Comparison of ENCODE assay signal across 8 cellular contexts in genomic region chr16:57244767-57245471, GRCh38. TPM values are rescaled to one million over a fixed set of nuclear protein-coding genes. Genes with fewer than 3 reads are reported as not detected.
DNase-seq lines count a peak whose midpoint lies in the region; ATAC-seq and TF ChIP-seq lines count a peak whose summit lies in the region.

ARL2BP (plus strand) TSS chr16:57245259; CDS start chr16:57245368, 109 bp downstream.

- H3K27me3 ChIP-seq in spleen (replicated peaks in 1 of 7), result no peaks in the 10 kb centered on the region

- POLR2A ChIA-PET in activated B cell treated with CpG ODN at 0.5 μM for 24 hours (lab: Charles Lee), result interaction anchor here (0.9 to 2.8 kb wide), 8 partner anchors 9 to 293 kb away, joined by 3 to 21 read pairs (median 4); partner anchors contain the start of genes PSME3IP1 and RSPRY1

- TF ChIP-seq POLR2A in spleen (IDR thresholded peaks at IDR 0.05), result peak in 1 of 3 donors; percentile 40

- H3K36me3 ChIP-seq in spleen, result peaks cover 0 to 45% (median 19%) of the 10 kb centered on the region in 6 donors

- CTCF ChIA-PET in activated B cell treated with CpG ODN at 0.5 μM for 24 hours (lab: Charles Lee), result interaction anchor here (1.1 kb wide), 1 partner anchor 169 kb away, joined by 3 read pairs; no protein-coding TSS in a partner anchor

- no peaks in the 10 kb centered on the region for H3K27me3 Mint-ChIP-seq in activated B cell treated with CpG ODN at 0.5 μM for 24 hours
- H3K27me3 Mint-ChIP-seq in immature natural killer cell (ENCODE audit: low read depth in 3 of 3), result peaks cover 1 to 9% (median 4%) of the 10 kb centered on the region in 3 donors

- peaks cover 11 to 43% (median 31%) of the 10 kb centered on the region in 6 donors for H3K4me1 ChIP-seq in spleen

- no peaks in the 10 kb centered on the region for H3K9me3 Mint-ChIP-seq in activated B cell treated with CpG ODN at 0.5 μM for 24 hours
- no peaks in the 10 kb centered on the region for H3K9me3 Mint-ChIP-seq in immature natural killer cell

- intact Hi-C loops in activated B cell treated with CpG ODN at 0.5 μM for 24 hours (cut with micrococcal nuclease) (loop anchor here (1.0 to 5.0 kb wide), 8 partner anchors 10 to 513 kb away; partner anchors contain the start of genes CPNE2, KATNB1, NUP93 and PLLP), spleen (cut with DNase I; ENCODE audit: low total_unique reads) (no loop called here)

- ATAC-seq in GM18907 (IDR thresholded peaks at IDR 0.05; ENCODE audit: unreplicated experiment) (peak; percentile 94), HG03159 (IDR thresholded peaks at IDR 0.05; ENCODE audit: unreplicated experiment) (peak; percentile 93), activated B cell treated with CpG ODN at 0.5 μM for 24 hours (ENCODE audit: low read depth) (peak; percentile 95)

- WGBS in spleen, 5 donors, result 0 to 1% (median 0%) methylated on average over 25 to 77 of the region's 77 CpGs

- peaks cover 29% of the 10 kb centered on the region for H3K36me3 Mint-ChIP-seq in activated B cell treated with CpG ODN at 0.5 μM for 24 hours (ENCODE audit: low read depth)
- peaks cover 4 to 13% (median 7%) of the 10 kb centered on the region in 3 donors for H3K36me3 Mint-ChIP-seq in immature natural killer cell

- peak within 1 kb of the TSS; percentile 58 to 86 (median 74) for H3K4me3 ChIP-seq in spleen

- peak within 1 kb of the TSS; percentile 94 for H3K4me3 Mint-ChIP-seq in activated B cell treated with CpG ODN at 0.5 μM for 24 hours
- peak within 1 kb of the TSS; percentile 95 to 98 (median 97) for H3K4me3 Mint-ChIP-seq in immature natural killer cell

- H3K27ac Mint-ChIP-seq in activated B cell treated with CpG ODN at 0.5 μM for 24 hours (peak within 1 kb of the TSS; percentile 91), immature natural killer cell (peak within 1 kb of the TSS; percentile 95 to 98 (median 98))

- H3K27ac ChIP-seq in caudate nucleus (ENCODE audit: low read depth, low read length) (peak within 1 kb of the TSS; percentile 90), spleen (peak within 1 kb of the TSS; percentile 72 to 93 (median 88))

- no peak for TF ChIP-seq CTCF in activated B cell treated with CpG ODN at 0.5 μM for 24 hours (IDR thresholded peaks at IDR 0.05)
- TF ChIP-seq CTCF in spleen (IDR thresholded peaks at IDR 0.05 in 8 of 11, conservative IDR thresholded peaks at IDR 0.05 in 3 of 11), result peak in 3 of 11 experiments; percentile 9 to 35 (median 32)

- H3K4me1 Mint-ChIP-seq in activated B cell treated with CpG ODN at 0.5 μM for 24 hours, result peaks cover 40% of the 10 kb centered on the region
- H3K4me1 Mint-ChIP-seq in immature natural killer cell, result peaks cover 20% of the 10 kb centered on the region in 2 donors

- no peaks in the 10 kb centered on the region for H3K9me3 ChIP-seq in spleen

- peak; percentile 100 for DNase-seq in AG08395 (ENCODE audit: low spot score)
- DNase-seq in NCI-H226, result peak; percentile 98
- peak; percentile 95 for DNase-seq in activated B cell treated with CpG ODN at 0.5 μM for 24 hours
- DNase-seq in caudate nucleus (lab: John Stamatoyannopoulos, UW), result peak in 60 of 61 donors; percentile 77 to 99 (median 97)
- DNase-seq in immature natural killer cell, result peak; percentile 95 to 97 (median 96)
- DNase-seq in spleen, result peak; percentile 99

RNA-seq across cellular contexts. Expression of gene ARL2BP, which starts in this region (rescaled TPM):
- total RNA-seq in activated B cell treated with CpG ODN at 0.5 μM for 24 hours (27.1 and 29.4 TPM in 2 replicates), spleen (10 to 100 TPM; 38.0 to 84.6 (median 62.4) TPM)
- polyA plus RNA-seq in immature natural killer cell (100 to 1,000 TPM; 130 to 221 (median 136) TPM), spleen (10 to 100 TPM; 30.1 to 65.1 (median 35.7) TPM)

Comparison
In these comparisons a context has a peak if more than half of its experiments do, and no peak if none do; other contexts are left out.
1. Peak in every context shown above with its lines: DNase-seq, ATAC-seq, H3K4me3 ChIP-seq and H3K27ac ChIP-seq.